10 cellular contexts compared by ENCODE assay signal in the genomic region with DNA sequence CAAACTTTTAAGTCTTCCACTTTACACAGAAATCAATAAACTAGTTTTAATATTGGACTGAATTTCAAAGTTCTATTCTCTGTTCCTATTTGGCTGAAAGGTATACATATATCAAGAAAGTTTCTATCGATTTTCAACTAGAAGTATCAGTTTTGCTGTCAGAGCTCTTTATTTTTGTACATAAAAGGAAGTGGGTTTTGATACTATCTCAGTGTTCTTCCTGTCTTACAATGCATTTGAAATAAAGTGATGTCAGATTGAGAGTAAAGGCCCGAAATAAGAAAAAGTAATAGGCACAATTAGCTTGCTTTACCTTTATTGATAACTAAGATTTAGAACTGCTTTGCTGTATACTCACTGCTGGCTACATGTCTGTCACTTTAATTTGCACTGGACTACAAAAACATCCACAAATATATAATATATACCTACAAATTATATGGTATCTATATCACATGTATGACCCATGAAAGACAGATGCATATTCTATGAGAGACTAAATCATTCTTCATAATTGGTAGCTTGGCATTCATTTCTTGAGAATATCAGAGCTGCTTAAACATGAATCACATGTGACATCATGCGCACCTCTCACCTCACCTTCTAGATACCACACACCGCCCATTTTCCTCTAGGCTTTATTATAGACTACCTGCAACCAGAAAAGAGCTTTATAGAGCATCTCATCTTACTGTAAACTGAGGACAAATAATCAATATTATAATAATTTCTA.
DNase-seq lines count a peak whose midpoint lies in the region; ATAC-seq, FAIRE-seq and TF ChIP-seq lines count a peak whose summit lies in the region.
"Had no signal": no experiment of that assay in that cellular context is flagged by ENCODE, and none has a peak within 500 bp of the region (broad histone marks: within the 10 kb centered on the region; RNA-seq: fewer than 3 reads in every experiment).

No MANE protein-coding gene starts in this region.

- no peaks in the 10 kb centered on the region for H3K9me3 Mint-ChIP-seq in memory B cell

- no peak for FAIRE-seq in D721Med (lab: Jason Lieb, UNC)
- FAIRE-seq: TTC549 had no signal

- DNase-seq in OCI-M1 (lab: John Stamatoyannopoulos, UW) (peak; percentile 67), memory B cell (ENCODE audit: low spot score in 2 of 2) (no peak), D721Med (ENCODE audit: insufficient read length, low spot score) (no peak), islet precursor cell (no peak), amniotic stem cell (lab: John Stamatoyannopoulos, UW) (no peak)
- DNase-seq: heart left ventricle, nucleus accumbens had no signal

- no peak for TF ChIP-seq CTCF in D721Med (IDR thresholded peaks at IDR 0.05; ENCODE audit: insufficient read depth, missing control alignments)

- peak overlapping the region; percentile 63 for H3K27ac Mint-ChIP-seq in memory B cell

- peaks cover 17% of the 10 kb centered on the region for H3K4me1 Mint-ChIP-seq in memory B cell

- peak overlapping the region; percentile 24 for H3K4me3 Mint-ChIP-seq in memory B cell

- H3K27me3 Mint-ChIP-seq in memory B cell: no peaks in the 10 kb centered on the region

- peak; percentile 76 for ATAC-seq in GM18498 (IDR thresholded peaks at IDR 0.05; ENCODE audit: unreplicated experiment)
- ATAC-seq in GM21529 (IDR thresholded peaks at IDR 0.05; ENCODE audit: unreplicated experiment): peak; percentile 77
- ATAC-seq in memory B cell (ENCODE audit: low read depth): peak; percentile 29
- ATAC-seq: heart left ventricle had no signal

- peaks cover 31% of the 10 kb centered on the region for H3K36me3 Mint-ChIP-seq in memory B cell
